ENCODE assay signal across 8 cellular contexts in the genomic region with DNA sequence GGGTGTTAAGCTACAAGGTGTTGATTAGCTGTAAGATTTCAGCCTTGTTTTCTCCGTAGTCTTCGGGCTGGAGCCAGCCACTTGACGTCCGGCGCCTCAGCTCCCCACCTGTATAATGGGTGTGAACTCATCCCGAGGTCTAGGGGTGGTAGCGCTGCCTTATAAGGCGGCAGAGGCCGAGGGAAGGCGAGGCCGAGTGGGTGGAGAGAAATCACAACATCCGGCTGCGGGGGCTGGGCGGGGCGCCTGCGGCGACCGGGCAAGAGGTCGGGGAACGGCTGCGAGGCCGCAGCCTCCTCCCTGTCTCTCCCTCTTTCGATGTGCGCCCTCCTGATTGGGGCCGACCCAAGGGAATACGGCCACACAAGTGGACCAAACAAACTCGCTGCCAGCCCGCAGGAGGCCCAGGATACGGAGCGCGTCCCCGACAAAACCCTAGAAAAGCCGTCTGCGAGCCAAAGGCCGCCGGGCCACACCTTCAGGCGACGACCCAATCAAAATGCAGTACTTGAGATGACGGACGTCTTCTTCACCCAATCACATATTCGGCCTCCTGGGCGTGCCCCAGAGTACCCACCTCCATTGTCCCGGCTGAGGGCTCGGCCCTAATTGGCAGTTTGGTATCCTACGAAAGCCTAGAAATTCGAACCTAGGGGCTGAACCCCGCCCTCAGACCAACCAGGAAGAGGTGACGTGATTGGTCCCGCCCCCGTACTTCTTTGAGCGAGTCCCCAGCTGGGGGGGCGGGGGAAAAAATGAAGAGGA. TPM values are rescaled to one million over a fixed set of nuclear protein-coding genes. Genes with fewer than 3 reads are reported as not detected.
DNase-seq lines count a peak whose midpoint lies in the region; ATAC-seq lines count a peak whose summit lies in the region.

No MANE protein-coding gene starts in this region.

- H3K4me3 ChIP-seq in effector memory CD4-positive, alpha-beta T cell (ENCODE audit: insufficient read depth, low read depth, low read length, poor library complexity, severe bottlenecking): peak overlapping the region; percentile 55

- H3K4me1 ChIP-seq in effector memory CD4-positive, alpha-beta T cell (ENCODE audit: control insufficient read depth, insufficient read depth, low read length, poor library complexity, severe bottlenecking): peaks cover 52% of the 10 kb centered on the region

- ATAC-seq in GM21367 (IDR thresholded peaks at IDR 0.05; ENCODE audit: unreplicated experiment): peak; percentile 66

- no peaks in the 10 kb centered on the region for H3K9me3 ChIP-seq in effector memory CD4-positive, alpha-beta T cell (ENCODE audit: control insufficient read depth, low read length)

- no peaks in the 10 kb centered on the region for H3K27me3 ChIP-seq in effector memory CD4-positive, alpha-beta T cell (replicated peaks; ENCODE audit: control insufficient read depth, insufficient read depth, low read length, poor library complexity, severe bottlenecking)

- H3K27ac ChIP-seq in effector memory CD4-positive, alpha-beta T cell (ENCODE audit: insufficient read depth, low read length, poor library complexity, severe bottlenecking): peak overlapping the region; percentile 82

- peaks cover 3% of the 10 kb centered on the region for H3K36me3 ChIP-seq in effector memory CD4-positive, alpha-beta T cell (ENCODE audit: control insufficient read depth, insufficient read depth, low read length)

- DNase-seq in COR-L47 (lab: John Stamatoyannopoulos, UW): peak; percentile 100
- peak; percentile 100 for DNase-seq in HT1080 (ENCODE audit: low read depth)
- peak; percentile 100 for DNase-seq in NOMO-1 (lab: John Stamatoyannopoulos, UW; ENCODE audit: unreplicated experiment in 2 of 2)
- peak; percentile 96 to 98 (median 97) for DNase-seq in activated CD8-positive, alpha-beta memory T cell treated with anti-CD3 and anti-CD28 coated beads for 48 hours (ENCODE audit: low read depth in 2 of 3, low spot score in 2 of 3)
- peak; percentile 99 to 100 (median 100) for DNase-seq in effector memory CD4-positive, alpha-beta T cell
- peak; percentile 100 for DNase-seq in lung microvascular endothelial cell (ENCODE audit: low read depth in 2 of 2)
- peak; percentile 96 to 100 (median 98) for DNase-seq in stimulated activated CD4-positive, alpha-beta T cell treated with anti-CD3 and anti-CD28 coated beads, TNF-alpha, amount 100 ng/mL, for 4 hours (ENCODE audit: low read depth in 3 of 3)

RNA-seq across cellular contexts. Expression of gene GRK6, which starts 0.5 kb away (rescaled TPM):
- 42.3 and 46.2 TPM in 2 replicates for total RNA-seq in HT1080 (2014; rRNA removed; shearing (Covaris generic))
- 39.5 and 45.7 TPM in 2 replicates for polyA plus RNA-seq in HT1080 (2015; cell fraction: cytosol; rRNA removed)
- 23.2 and 24.1 TPM in 2 replicates for polyA plus RNA-seq in HT1080 (2015; cell fraction: nucleus; rRNA removed)
- 11.3 and 14.7 TPM in 2 replicates for total RNA-seq in lung microvascular endothelial cell

RNA-seq across cellular contexts. Expression of gene F12, which starts 16.6 kb away (rescaled TPM):
- total RNA-seq in HT1080 (2014; rRNA removed; shearing (Covaris generic)): 8.5 and 15.2 TPM in 2 replicates
- polyA plus RNA-seq in HT1080 (2015; cell fraction: cytosol; rRNA removed): 4.7 and 7.3 TPM in 2 replicates
- 3.4 TPM in 2 replicates for polyA plus RNA-seq in HT1080 (2015; cell fraction: nucleus; rRNA removed)
- 0.40 and 0.44 TPM in 2 replicates for total RNA-seq in lung microvascular endothelial cell

RNA-seq across cellular contexts. Expression of gene PRR7, which starts 20.6 kb away (rescaled TPM):
- total RNA-seq in HT1080 (2014; rRNA removed; shearing (Covaris generic)): 34.3 and 43.4 TPM in 2 replicates
- 60.4 and 69.9 TPM in 2 replicates for polyA plus RNA-seq in HT1080 (2015; cell fraction: cytosol; rRNA removed)
- 19.8 and 26.3 TPM in 2 replicates for polyA plus RNA-seq in HT1080 (2015; cell fraction: nucleus; rRNA removed)
- 1.2 and 2.2 TPM in 2 replicates for total RNA-seq in lung microvascular endothelial cell

RNA-seq across cellular contexts. Expression of gene PFN3, which starts 25.5 kb away (rescaled TPM):
- not detected in 2 replicates for total RNA-seq in HT1080 (2014; rRNA removed; shearing (Covaris generic))
- not detected in 2 replicates for polyA plus RNA-seq in HT1080 (2015; cell fraction: cytosol; rRNA removed)
- not detected in 2 replicates for polyA plus RNA-seq in HT1080 (2015; cell fraction: nucleus; rRNA removed)
- total RNA-seq in lung microvascular endothelial cell: not detected in 2 replicates

RNA-seq across cellular contexts. Expression of gene SLC34A1, which starts 41.7 kb away (rescaled TPM):
- 0.10 and 0.34 TPM in 2 replicates for total RNA-seq in HT1080 (2014; rRNA removed; shearing (Covaris generic))
- polyA plus RNA-seq in HT1080 (2015; cell fraction: cytosol; rRNA removed): not detected in 2 replicates
- polyA plus RNA-seq in HT1080 (2015; cell fraction: nucleus; rRNA removed): 0.12 TPM in 1 of 2 replicates, not detected in the other
- total RNA-seq in lung microvascular endothelial cell: not detected in 2 replicates

Comparison
In these comparisons a context has a peak if more than half of its experiments do, and no peak if none do; other contexts are left out.
1. Peak in every context shown above with its lines: DNase-seq, ATAC-seq, H3K4me3 ChIP-seq and H3K27ac ChIP-seq.
2. RNA of gene PRR7, which starts 20.6 kb away (total RNA-seq): 34.3 to 43.4 TPM in HT1080; 1.2 to 2.2 TPM in lung microvascular endothelial cell; every median in the first group is over 10 times any median in the second.